2 cellular contexts compared by ENCODE assay signal in genomic region chr9:137054932-137055384, GRCh38.
TF ChIP-seq lines count a peak whose summit lies in the region.

No MANE protein-coding gene starts in this region.

TF ChIP-seq in A549, 52 proteins besides CTCF, POLR2A, EP300 and RAD21 (continued from another document):
- TF ChIP-seq BCL3 (IDR thresholded peaks at IDR 0.05) (no peak), FOXS1 (CRISPR knock-in tag; IDR thresholded peaks at IDR 0.05) (no peak), CEBPB (IDR thresholded peaks at IDR 0.05) (no peak), ELK1 (IDR thresholded peaks at IDR 0.05; ENCODE audit: low read depth, low read length) (no peak), MAZ (IDR thresholded peaks at IDR 0.05; ENCODE audit: borderline replicate concordance, low read depth, low read length) (no peak), FOSL2 (IDR thresholded peaks at IDR 0.05) (no peak), FOSL2 (CRISPR knock-in tag; IDR thresholded peaks at IDR 0.05) (no peak), CBX2 (IDR thresholded peaks at IDR 0.05; ENCODE audit: borderline replicate concordance, low read depth) (no peak), HMGXB4 (CRISPR knock-in tag; IDR thresholded peaks at IDR 0.05; ENCODE audit: borderline replicate concordance) (no peak), TP53 (CRISPR knock-in tag; IDR thresholded peaks at IDR 0.05) (no peak), GATA3 (IDR thresholded peaks at IDR 0.05; ENCODE audit: borderline replicate concordance) (no peak), JUN (IDR thresholded peaks at IDR 0.05) (no peak), HOXB13 (CRISPR knock-in tag; IDR thresholded peaks at IDR 0.05; ENCODE audit: low read depth) (no peak), KDM1A (IDR thresholded peaks at IDR 0.05; ENCODE audit: low read depth) (no peak)

TF ChIP-seq in SK-N-SH treated with all-trans-retinoic acid at 6 μM for 48 hours, 23 proteins besides CTCF, POLR2A, EP300 and RAD21 (continued from another document):
- TF ChIP-seq PATZ1 (CRISPR knock-in tag; IDR thresholded peaks at IDR 0.05; ENCODE audit: borderline replicate concordance) = no peak
- TF ChIP-seq CREB5 (CRISPR knock-in tag; IDR thresholded peaks at IDR 0.05; ENCODE audit: low read depth) = no peak
- no peak for TF ChIP-seq POU6F1 (CRISPR knock-in tag; IDR thresholded peaks at IDR 0.05; ENCODE audit: borderline replicate concordance, low read depth)
- no peak for TF ChIP-seq OSR1 (CRISPR knock-in tag; IDR thresholded peaks at IDR 0.05)
- TF ChIP-seq TCF4 (CRISPR knock-in tag; IDR thresholded peaks at IDR 0.05; ENCODE audit: borderline replicate concordance) = no peak
TF ChIP-seq in SK-N-SH treated with all-trans-retinoic acid at 6 μM for 48 hours: peak in this region for 0.
